ENCODE assay signal across 11 cellular contexts in the genomic region with DNA sequence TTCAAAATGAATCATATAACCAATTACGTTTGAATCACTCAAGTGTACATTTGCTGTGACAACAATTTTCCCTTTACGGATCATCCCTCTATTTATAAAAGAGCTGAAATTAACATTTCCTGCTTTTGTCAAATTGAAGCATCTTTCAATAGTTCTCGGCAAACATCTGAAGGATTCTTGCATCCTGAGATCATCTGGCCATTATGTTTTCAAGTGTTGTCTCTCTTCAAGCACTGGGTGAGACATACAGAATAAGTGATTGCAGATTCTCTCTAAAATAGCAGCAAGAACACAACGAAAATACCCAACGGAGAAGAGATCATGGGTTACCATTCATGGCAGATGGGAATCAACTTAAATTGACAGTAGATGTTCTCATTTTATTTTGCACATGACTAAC.
DNase-seq lines count a peak whose midpoint lies in the region; TF ChIP-seq lines count a peak whose summit lies in the region.
"Had no signal": no experiment of that assay in that cellular context is flagged by ENCODE, and none has a peak within 500 bp of the region (broad histone marks: within the 10 kb centered on the region; RNA-seq: fewer than 3 reads in every experiment).

No MANE protein-coding gene starts in this region.

- no peaks in the 10 kb centered on the region for H3K23me2 ChIP-seq in H9 (ENCODE audit: insufficient read length, low read depth, low read length, poor library complexity, severe bottlenecking)

- H2BK12ac ChIP-seq in H9 (ENCODE audit: insufficient read length, low read depth, low read length): no peak overlapping the region

- H3K4me3 ChIP-seq in SJCRH30: no peak overlapping the region
- H3K4me3 ChIP-seq in fibroblast of villous mesenchyme (ENCODE audit: low read depth, low read length): no peak overlapping the region
- H3K4me3 ChIP-seq in smooth muscle cell: no peak overlapping the region
- H3K4me3 ChIP-seq: testis had no signal

- peaks cover 24% of the 10 kb centered on the region for H3F3A ChIP-seq in smooth muscle cell (ENCODE audit: low read depth)

- H3K79me1 ChIP-seq in H9 (ENCODE audit: insufficient read depth, low read depth, low read length, poor library complexity, severe bottlenecking): no peaks in the 10 kb centered on the region

- H3K23ac ChIP-seq in H9 (ENCODE audit: insufficient read length, low read depth, low read length): no peak overlapping the region

- H4K20me1 ChIP-seq in H9 (ENCODE audit: control insufficient read depth, insufficient read depth, insufficient read length) (no peaks in the 10 kb centered on the region), smooth muscle cell (ENCODE audit: low read depth) (no peaks in the 10 kb centered on the region)

- no peak overlapping the region for H4K91ac ChIP-seq in H9 (ENCODE audit: insufficient read length, low read depth, low read length)

- no peak overlapping the region for H3K56ac ChIP-seq in H9 (ENCODE audit: insufficient read length, low read depth, low read length)

- no peaks in the 10 kb centered on the region for H3K36me3 ChIP-seq in SJCRH30
- no peaks in the 10 kb centered on the region for H3K36me3 ChIP-seq in smooth muscle cell (ENCODE audit: low read depth)

- no peak overlapping the region for H4K8ac ChIP-seq in H9 (replicated peaks; ENCODE audit: insufficient read length, low read depth, low read length)

- H3K4ac ChIP-seq in H9 (ENCODE audit: low read depth, low read length): no peak overlapping the region

- no peak overlapping the region for H3T11ph ChIP-seq in H9 (ENCODE audit: low read length)

- H3K79me2 ChIP-seq in H9 (ENCODE audit: insufficient read depth, low read length) (no peaks in the 10 kb centered on the region), smooth muscle cell (ENCODE audit: low read depth) (no peaks in the 10 kb centered on the region)

- H3K27ac ChIP-seq in H9 (ENCODE audit: insufficient read length, low read depth, low read length) (peak overlapping the region; percentile 33), SJCRH30 (peak overlapping the region; percentile 41; the same call in 1 of the 2 replicates), smooth muscle cell (ENCODE audit: low read depth) (peak overlapping the region; percentile 95)
- H3K27ac ChIP-seq: testis had no signal

- H3K27me3 ChIP-seq in H9 (ENCODE audit: insufficient read depth, low read length): no peaks in the 10 kb centered on the region
- H3K27me3 ChIP-seq in SJCRH30: no peaks in the 10 kb centered on the region
- no peaks in the 10 kb centered on the region for H3K27me3 ChIP-seq in smooth muscle cell (ENCODE audit: low read depth)
- H3K27me3 ChIP-seq: testis had no signal

- no peak for DNase-seq in H9
- DNase-seq in SJCRH30: no peak
- peak; percentile 24 for DNase-seq in fibroblast of villous mesenchyme (ENCODE audit: low read depth)
- DNase-seq in smooth muscle cell (lab: John Stamatoyannopoulos, UW; ENCODE audit: unreplicated experiment): no peak
- DNase-seq in GM10248 (ENCODE audit: extremely low spot score): no peak
- DNase-seq in SW480 (ENCODE audit: low spot score): no peak
- DNase-seq in activated CD4-positive, alpha-beta T cell treated with anti-CD3 and anti-CD28 coated beads, Interleukin-2, amount 10 ng/mL, durations not matched to agents 7 days and 5 days: no peak
- DNase-seq: activated naive CD8-positive, alpha-beta T cell treated with anti-CD3 and anti-CD28 coated beads, Interleukin-2, amount 50 U/mL, for 24 hours; Kasumi-1; T-cell; testis had no signal

- H2BK20ac ChIP-seq in H9 (ENCODE audit: low read depth, low read length, poor library complexity, severe bottlenecking): no peak overlapping the region

- no peak overlapping the region for H2BK5ac ChIP-seq in H9 (ENCODE audit: insufficient read length, low read length)

- H3K9ac ChIP-seq in H9 (ENCODE audit: extremely low read depth, insufficient read length, low read length) (no peak overlapping the region), smooth muscle cell (ENCODE audit: low read depth) (peak overlapping the region; percentile 8)

- H3K9me3 ChIP-seq in H9 (ENCODE audit: control insufficient read depth, low read depth, low read length): no peaks in the 10 kb centered on the region
- H3K9me3 ChIP-seq in SJCRH30 (replicated peaks): no peaks in the 10 kb centered on the region
- H3K9me3 ChIP-seq in smooth muscle cell (replicated peaks; ENCODE audit: low read depth): no peaks in the 10 kb centered on the region
- H3K9me3 ChIP-seq: testis had no signal

- H3K4me3 Mint-ChIP-seq in H9: no peak overlapping the region
- H3K4me3 Mint-ChIP-seq in activated CD4-positive, alpha-beta T cell treated with anti-CD3 and anti-CD28 coated beads, Interleukin-2, amount 10 ng/mL, durations not matched to agents 7 days and 5 days: no peak overlapping the region
- H3K4me3 Mint-ChIP-seq: activated naive CD8-positive, alpha-beta T cell treated with anti-CD3 and anti-CD28 coated beads, Interleukin-2, amount 50 U/mL, for 24 hours; T-cell had no signal

- H3K4me1 Mint-ChIP-seq in H9: peaks cover 29 to 33% of the 10 kb centered on the region in 2 experiments
- no peaks in the 10 kb centered on the region for H3K4me1 Mint-ChIP-seq in activated CD4-positive, alpha-beta T cell treated with anti-CD3 and anti-CD28 coated beads, Interleukin-2, amount 10 ng/mL, durations not matched to agents 7 days and 5 days
- H3K4me1 Mint-ChIP-seq: activated naive CD8-positive, alpha-beta T cell treated with anti-CD3 and anti-CD28 coated beads, Interleukin-2, amount 50 U/mL, for 24 hours; T-cell had no signal

- TF ChIP-seq CTCF in H9 (conservative IDR thresholded peaks at IDR 0.05) (no peak), fibroblast of villous mesenchyme (IDR thresholded peaks at IDR 0.05; ENCODE audit: insufficient read depth, low read depth, low read length) (no peak), smooth muscle cell (IDR thresholded peaks at IDR 0.05; ENCODE audit: borderline replicate concordance, insufficient read depth, poor library complexity, severe bottlenecking) (no peak), GM10248 (IDR thresholded peaks at IDR 0.05; ENCODE audit: control extremely low read depth, extremely low read depth, low read depth, missing control alignments) (no peak)

- POLR2A ChIA-PET in GM10248 (lab: Yijun Ruan, JAX): no interaction called here
- POLR2A ChIA-PET in activated CD4-positive, alpha-beta T cell treated with anti-CD3 and anti-CD28 coated beads, Interleukin-2, amount 10 ng/mL, durations not matched to agents 7 days and 5 days (lab: Charles Lee): interaction anchor here (0.6 kb wide), 1 partner anchor 47 kb away, joined by 3 read pairs; no protein-coding TSS in a partner anchor

- H4K5ac ChIP-seq in H9 (ENCODE audit: insufficient read length, low read depth, low read length): no peak overlapping the region

- H2BK120ac ChIP-seq in H9 (ENCODE audit: low read depth, low read length, poor library complexity, severe bottlenecking): no peak overlapping the region

- H2AFZ ChIP-seq in H9 (ENCODE audit: low read length) (no peak overlapping the region), smooth muscle cell (ENCODE audit: low read depth) (no peak overlapping the region)

- CTCF ChIA-PET in GM10248 (lab: Yijun Ruan, JAX): interaction anchor here (0.9 kb wide), 1 partner anchor 9 kb away, joined by 3 read pairs; no protein-coding TSS in a partner anchor
- CTCF ChIA-PET in activated CD4-positive, alpha-beta T cell treated with anti-CD3 and anti-CD28 coated beads, Interleukin-2, amount 10 ng/mL, durations not matched to agents 7 days and 5 days (lab: Charles Lee): no interaction called here

- H3K18ac ChIP-seq in H9 (ENCODE audit: insufficient read length, low read depth, low read length): no peak overlapping the region

- no peak overlapping the region for H3K14ac ChIP-seq in H9 (ENCODE audit: insufficient read depth, low read length)

- no peak overlapping the region for H2AK5ac ChIP-seq in H9 (ENCODE audit: insufficient read length, low read length)

- 0 out of 7 replicates have a peak, but pooled peaks cover 0 to 3% (median 0%) of the 10 kb centered on the region in 3 experiments for H3K36me3 Mint-ChIP-seq in H9 (ENCODE audit: insufficient read depth in 1 of 3, low read depth in 3 of 3)
- H3K36me3 Mint-ChIP-seq in activated CD4-positive, alpha-beta T cell treated with anti-CD3 and anti-CD28 coated beads, Interleukin-2, amount 10 ng/mL, durations not matched to agents 7 days and 5 days (ENCODE audit: low read depth): no peaks in the 10 kb centered on the region
- H3K36me3 Mint-ChIP-seq: T-cell had no signal

- WGBS in H9 (ENCODE audit: extremely low coverage, insufficient read length, low lambda C conversion rate): no CpG with 5 or more reads among the region's 5 CpGs
- 4% methylated on average over 5 of the region's 5 CpGs for WGBS in smooth muscle cell (ENCODE audit: low lambda C conversion rate)

- no peaks in the 10 kb centered on the region for H3K27me3 Mint-ChIP-seq in H9 (ENCODE audit: low read depth)
- no peaks in the 10 kb centered on the region for H3K27me3 Mint-ChIP-seq in activated CD4-positive, alpha-beta T cell treated with anti-CD3 and anti-CD28 coated beads, Interleukin-2, amount 10 ng/mL, durations not matched to agents 7 days and 5 days
- H3K27me3 Mint-ChIP-seq: activated naive CD8-positive, alpha-beta T cell treated with anti-CD3 and anti-CD28 coated beads, Interleukin-2, amount 50 U/mL, for 24 hours; T-cell had no signal

- H3K4me1 ChIP-seq in H9 (ENCODE audit: insufficient read depth, low read length): peaks cover 3% of the 10 kb centered on the region; the same call in 1 of the 2 replicates
- H3K4me1 ChIP-seq in SJCRH30: peaks cover 25% of the 10 kb centered on the region
- H3K4me1 ChIP-seq in smooth muscle cell (ENCODE audit: low read depth): peaks cover 26% of the 10 kb centered on the region
- H3K4me1 ChIP-seq: testis had no signal

- H2BK15ac ChIP-seq in H9 (ENCODE audit: low read depth, low read length): no peak overlapping the region

- H3K4me2 ChIP-seq in H9 (ENCODE audit: insufficient read depth, insufficient read length, low read length) (no peak overlapping the region), smooth muscle cell (peak overlapping the region; percentile 81)

- peak overlapping the region in 2 of 3 experiments; percentile 3 to 22; a peak in 2 of 7 replicates for H3K27ac Mint-ChIP-seq in H9
- no peak overlapping the region for H3K27ac Mint-ChIP-seq in activated CD4-positive, alpha-beta T cell treated with anti-CD3 and anti-CD28 coated beads, Interleukin-2, amount 10 ng/mL, durations not matched to agents 7 days and 5 days
- H3K27ac Mint-ChIP-seq: activated naive CD8-positive, alpha-beta T cell treated with anti-CD3 and anti-CD28 coated beads, Interleukin-2, amount 50 U/mL, for 24 hours; T-cell had no signal

- no peaks in the 10 kb centered on the region for H3K9me3 Mint-ChIP-seq in H9
- peaks cover 3% of the 10 kb centered on the region for H3K9me3 Mint-ChIP-seq in activated CD4-positive, alpha-beta T cell treated with anti-CD3 and anti-CD28 coated beads, Interleukin-2, amount 10 ng/mL, durations not matched to agents 7 days and 5 days
- H3K9me3 Mint-ChIP-seq: activated naive CD8-positive, alpha-beta T cell treated with anti-CD3 and anti-CD28 coated beads, Interleukin-2, amount 50 U/mL, for 24 hours had no signal

Comparison
In these comparisons a context has a peak if more than half of its experiments do, and no peak if none do; other contexts are left out.
1. H3K27ac ChIP-seq: peak in every context shown above with its lines; median percentile 95 in smooth muscle cell; 41 in SJCRH30; 33 in H9.